ENCODE assay signal across 8 cellular contexts in the genomic region with DNA sequence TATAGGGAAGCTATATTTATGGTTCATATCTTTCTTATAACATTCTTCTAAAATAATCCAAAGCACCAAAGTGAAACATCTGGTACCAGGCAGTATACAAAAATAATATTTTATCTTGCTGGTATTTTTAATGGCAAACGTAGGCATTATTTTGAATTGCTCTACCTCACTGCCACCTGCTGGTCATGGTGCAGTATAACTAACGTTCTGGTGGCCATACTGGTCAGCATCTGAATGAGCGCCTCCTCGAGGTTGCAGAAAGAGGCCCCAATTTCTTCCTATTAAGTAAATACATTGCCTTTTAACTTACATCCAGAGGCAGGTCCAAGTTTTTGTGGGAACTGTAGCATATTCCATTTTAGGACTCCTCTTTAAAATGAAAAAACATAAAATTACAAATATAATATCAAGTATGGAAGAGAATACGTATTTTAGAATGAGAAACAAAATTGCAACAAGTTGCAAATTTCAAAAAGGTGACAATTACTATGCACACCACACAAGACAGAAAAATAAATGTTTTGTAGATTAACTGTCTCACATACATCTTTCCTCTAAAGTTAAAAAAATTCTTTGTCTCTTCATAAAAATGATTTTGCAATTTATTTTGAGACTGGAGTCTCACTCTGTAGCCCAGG. TPM values are rescaled to one million over a fixed set of nuclear protein-coding genes. Genes with fewer than 3 reads are reported as not detected.
DNase-seq lines count a peak whose midpoint lies in the region; FAIRE-seq and TF ChIP-seq lines count a peak whose summit lies in the region.

No MANE protein-coding gene starts in this region.

- peak; percentile 90 for DNase-seq in ELR (ENCODE audit: low read depth)
- peak; percentile 93 for DNase-seq in GM23248
- DNase-seq in LNCaP clone FGC (ENCODE audit: low read depth) = peak; percentile 73
- DNase-seq in RCC 7860 (ENCODE audit: low spot score) = peak; percentile 80
- DNase-seq in activated T-cell treated with anti-CD3 and anti-CD28 coated beads, Interleukin-2, amount 50 U/mL, for 24 hours = peak; percentile 63
- DNase-seq in fibroblast of lung (ENCODE audit: low read depth in 2 of 2) = peak; percentile 79 to 93
- DNase-seq in neural progenitor cell (ENCODE audit: low spot score) = peak; percentile 90
- peak; percentile 94 for DNase-seq in superior temporal gyrus (ENCODE audit: extremely low spot score)

- H3K36me3 ChIP-seq in GM23248 (ENCODE audit: low read depth) (no peaks in the 10 kb centered on the region), fibroblast of lung (ENCODE audit: control insufficient read depth, insufficient read depth, low read length) (no peaks in the 10 kb centered on the region), neural progenitor cell (no peaks in the 10 kb centered on the region)

- peak; percentile 100 for TF ChIP-seq CTCF in LNCaP clone FGC (IDR thresholded peaks at IDR 0.05; ENCODE audit: control insufficient read depth, extremely low read depth, insufficient read depth)
- TF ChIP-seq CTCF in fibroblast of lung (conservative IDR thresholded peaks at IDR 0.05 in 1 of 2, IDR thresholded peaks at IDR 0.05 in 1 of 2; ENCODE audit: low read depth in 1 of 2, low read length in 2 of 2) = peak; percentile 99
- TF ChIP-seq CTCF in neural progenitor cell (IDR thresholded peaks at IDR 0.05) = peak; percentile 99

- in situ Hi-C loops in GM23248 (cut with MboI) = no loop called here

- H3K4me1 ChIP-seq in GM23248 (ENCODE audit: insufficient read depth) = no peaks in the 10 kb centered on the region
- no peaks in the 10 kb centered on the region for H3K4me1 ChIP-seq in fibroblast of lung (ENCODE audit: control insufficient read depth, extremely low read depth, insufficient read depth, low read length)
- H3K4me1 ChIP-seq in neural progenitor cell = peaks cover 6% of the 10 kb centered on the region

- H3K4me3 ChIP-seq in GM23248 = no peak overlapping the region
- no peak overlapping the region for H3K4me3 ChIP-seq in LNCaP clone FGC (ENCODE audit: low read depth, low read length)
- H3K4me3 ChIP-seq in fibroblast of lung (replicated peaks in 1 of 4; ENCODE audit: control extremely low read depth in 1 of 4, insufficient read depth in 1 of 4, low read depth in 3 of 4, low read length in 4 of 4) = no peak overlapping the region
- no peak overlapping the region for H3K4me3 ChIP-seq in neural progenitor cell

- H3K4me3 Mint-ChIP-seq in activated T-cell treated with anti-CD3 and anti-CD28 coated beads, Interleukin-2, amount 50 U/mL, for 24 hours = no peak overlapping the region
- no peak overlapping the region for H3K4me3 Mint-ChIP-seq in neural progenitor cell

- H3K27me3 ChIP-seq in GM23248 (replicated peaks; ENCODE audit: insufficient read depth) (no peaks in the 10 kb centered on the region), fibroblast of lung (ENCODE audit: control insufficient read depth, insufficient read depth, low read length) (no peaks in the 10 kb centered on the region), neural progenitor cell (no peaks in the 10 kb centered on the region)

- H3K79me2 ChIP-seq in GM23248 (ENCODE audit: insufficient read depth) = no peaks in the 10 kb centered on the region
- no peaks in the 10 kb centered on the region for H3K79me2 ChIP-seq in fibroblast of lung (ENCODE audit: control insufficient read depth, insufficient read depth, low read length)
- no peaks in the 10 kb centered on the region for H3K79me2 ChIP-seq in neural progenitor cell (ENCODE audit: low read depth)

- H2AFZ ChIP-seq in GM23248 = no peak overlapping the region
- no peak overlapping the region for H2AFZ ChIP-seq in fibroblast of lung (ENCODE audit: low read length)
- no peak overlapping the region for H2AFZ ChIP-seq in neural progenitor cell (replicated peaks)

- no peak overlapping the region for H3K27ac Mint-ChIP-seq in activated T-cell treated with anti-CD3 and anti-CD28 coated beads, Interleukin-2, amount 50 U/mL, for 24 hours
- H3K27ac Mint-ChIP-seq in neural progenitor cell = no peak overlapping the region

- H3K9me3 ChIP-seq in GM23248 (ENCODE audit: low read depth) (no peaks in the 10 kb centered on the region), fibroblast of lung (ENCODE audit: control insufficient read depth, insufficient read depth, low read depth, low read length) (no peaks in the 10 kb centered on the region), neural progenitor cell (ENCODE audit: low read depth) (no peaks in the 10 kb centered on the region)

- peak; percentile 87 for FAIRE-seq in RCC 7860 (lab: Jason Lieb, UNC)

- no peaks in the 10 kb centered on the region for H3K9me2 ChIP-seq in GM23248 (ENCODE audit: insufficient read depth)

- H3K36me3 Mint-ChIP-seq in activated T-cell treated with anti-CD3 and anti-CD28 coated beads, Interleukin-2, amount 50 U/mL, for 24 hours (ENCODE audit: low read depth) = no peaks in the 10 kb centered on the region
- H3K36me3 Mint-ChIP-seq in neural progenitor cell = no peaks in the 10 kb centered on the region

- H4K20me1 ChIP-seq in GM23248 (ENCODE audit: insufficient read depth) (no peaks in the 10 kb centered on the region), fibroblast of lung (ENCODE audit: control insufficient read depth, extremely low read depth, insufficient read depth, low read length) (no peaks in the 10 kb centered on the region), neural progenitor cell (ENCODE audit: low read depth) (no peaks in the 10 kb centered on the region)

- no peak overlapping the region for H3K4me2 ChIP-seq in GM23248 (ENCODE audit: unreplicated experiment)
- no peak overlapping the region for H3K4me2 ChIP-seq in fibroblast of lung (ENCODE audit: extremely low read depth, insufficient read depth, low read length)
- H3K4me2 ChIP-seq in neural progenitor cell = no peak overlapping the region

- H3K27ac ChIP-seq in GM23248 = no peak overlapping the region
- H3K27ac ChIP-seq in fibroblast of lung (ENCODE audit: insufficient read depth, low read length) = no peak overlapping the region
- no peak overlapping the region for H3K27ac ChIP-seq in neural progenitor cell

- H3K9me3 Mint-ChIP-seq in activated T-cell treated with anti-CD3 and anti-CD28 coated beads, Interleukin-2, amount 50 U/mL, for 24 hours = no peaks in the 10 kb centered on the region
- H3K9me3 Mint-ChIP-seq in neural progenitor cell = no peaks in the 10 kb centered on the region

- H3F3A ChIP-seq in GM23248 (ENCODE audit: insufficient read depth) = no peaks in the 10 kb centered on the region
- H3F3A ChIP-seq in neural progenitor cell (ENCODE audit: low read depth) = no peaks in the 10 kb centered on the region

- no peaks in the 10 kb centered on the region for H3K27me3 Mint-ChIP-seq in activated T-cell treated with anti-CD3 and anti-CD28 coated beads, Interleukin-2, amount 50 U/mL, for 24 hours
- no peaks in the 10 kb centered on the region for H3K27me3 Mint-ChIP-seq in neural progenitor cell (ENCODE audit: insufficient read depth, low read depth)

- H3K9ac ChIP-seq in GM23248 (no peak overlapping the region), fibroblast of lung (ENCODE audit: insufficient read depth, low read length) (no peak overlapping the region), neural progenitor cell (no peak overlapping the region)

- no peaks in the 10 kb centered on the region for H3K4me1 Mint-ChIP-seq in activated T-cell treated with anti-CD3 and anti-CD28 coated beads, Interleukin-2, amount 50 U/mL, for 24 hours (ENCODE audit: low read depth)
- peaks cover 8% of the 10 kb centered on the region for H3K4me1 Mint-ChIP-seq in neural progenitor cell

- WGBS in GM23248 (ENCODE audit: low coverage in 1 of 2, low lambda C conversion rate in 2 of 2, missing lambda C conversion rate in 2 of 2), 2 experiments = 9 to 14% methylated on average over 5 of the region's 5 CpGs

RNA-seq across cellular contexts. Expression of gene CWH43, which starts 22.9 kb away (rescaled TPM):
- total RNA-seq in GM23248 (2014; rRNA removed; shearing (Covaris generic)) = not detected in 2 replicates
- polyA plus RNA-seq in GM23248 (2016; fragmentation: Nextera tagmentation; extraction: Ambion mirVana) (not detected in 2 replicates), fibroblast of lung (not detected in 2 replicates)
- total RNA-seq in fibroblast of lung (not detected in 2 replicates), neural progenitor cell (ENCODE audit: low replicate concordance) (not detected in 2 replicates)
- not detected in 2 replicates for polyA plus RNA-seq in fibroblast of lung (2012)
- not detected in 2 replicates for polyA minus RNA-seq in fibroblast of lung (ENCODE audit: low replicate concordance)

RNA-seq across cellular contexts. Expression of gene OCIAD2, which starts 56.6 kb away (rescaled TPM):
- 1.1 and 1.7 TPM in 2 replicates for total RNA-seq in GM23248 (2014; rRNA removed; shearing (Covaris generic))
- 35.0 TPM in 2 replicates for polyA plus RNA-seq in GM23248 (2016; fragmentation: Nextera tagmentation; extraction: Ambion mirVana)
- 20.5 and 34.0 TPM in 2 replicates for total RNA-seq in fibroblast of lung
- polyA plus RNA-seq in fibroblast of lung = 20.3 and 36.5 TPM in 2 replicates
- 26.7 and 47.6 TPM in 2 replicates for polyA plus RNA-seq in fibroblast of lung (2012)
- polyA minus RNA-seq in fibroblast of lung (ENCODE audit: low replicate concordance) = 0.93 and 1.2 TPM in 2 replicates
- 25.0 and 28.8 TPM in 2 replicates for total RNA-seq in neural progenitor cell (ENCODE audit: low replicate concordance)
